ENCODE assay signal across 24 cellular contexts in the genomic region with DNA sequence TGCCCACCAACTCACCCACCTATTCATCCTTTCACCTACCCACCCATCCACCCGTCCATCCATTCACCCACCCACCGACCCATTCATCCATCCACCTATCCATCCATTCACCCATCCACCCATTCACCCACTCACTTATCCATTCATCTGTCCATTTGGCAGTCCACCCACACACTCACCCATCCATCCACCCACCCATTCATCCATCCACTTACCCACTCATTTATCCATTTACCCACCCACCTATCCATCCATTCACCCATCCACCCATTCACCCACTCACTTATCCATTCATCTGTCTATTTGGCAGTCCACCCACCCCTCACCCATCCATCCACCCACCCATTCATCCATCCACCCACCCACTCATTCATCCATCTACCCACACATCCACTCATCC.
"Had no signal": no experiment of that assay in that cellular context is flagged by ENCODE, and none has a peak within 500 bp of the region (broad histone marks: within the 10 kb centered on the region; RNA-seq: fewer than 3 reads in every experiment).

No MANE protein-coding gene starts in this region.

- DNase-seq: colonic mucosa; cortex of kidney; effector CD8-positive, alpha-beta T cell; effector memory CD8-positive, alpha-beta T cell; endodermal cell; erythroblast; esophagus squamous epithelium; foreskin fibroblast; foreskin melanocyte; gastrocnemius medialis; glutamatergic neuron; heart right ventricle; hippocampal formation; left cardiac atrium; left lung; left ventricle myocardium superior; lower lobe of right lung; mesenchymal stem cell had no signal

- H3K4me3 Mint-ChIP-seq: dendritic cell treated with granulocyte-macrophage colony-stimulating factor and Interleukin-4, amounts not matched to agents 40 ng/mL and 50 ng/mL, for 4 days; effector memory CD8-positive, alpha-beta T cell; endodermal cell; mesothelial cell of epicardium had no signal

- H3K27me3 ChIP-seq: colonic mucosa, gastrocnemius medialis had no signal

- H3K36me3 Mint-ChIP-seq: mesothelial cell of epicardium had no signal

- FAIRE-seq: endometrium, islet of Langerhans, keratinocyte had no signal

- H3K36me3 ChIP-seq: colonic mucosa, esophagus squamous epithelium, gastrocnemius medialis, heart right ventricle, left lung, lower lobe of right lung had no signal

- H3K27ac Mint-ChIP-seq: dendritic cell treated with granulocyte-macrophage colony-stimulating factor and Interleukin-4, amounts not matched to agents 40 ng/mL and 50 ng/mL, for 4 days; effector memory CD8-positive, alpha-beta T cell; endodermal cell; mesothelial cell of epicardium had no signal

- H3K27me3 Mint-ChIP-seq: dendritic cell treated with granulocyte-macrophage colony-stimulating factor and Interleukin-4, amounts not matched to agents 40 ng/mL and 50 ng/mL, for 4 days had no signal

- H3K4me3 ChIP-seq: colonic mucosa, esophagus squamous epithelium, gastrocnemius medialis, heart right ventricle, left lung, lower lobe of right lung had no signal

- H3K9me3 Mint-ChIP-seq: dendritic cell treated with granulocyte-macrophage colony-stimulating factor and Interleukin-4, amounts not matched to agents 40 ng/mL and 50 ng/mL, for 4 days; endodermal cell; mesothelial cell of epicardium had no signal

- ATAC-seq: effector memory CD8-positive, alpha-beta T cell; esophagus mucosa; gastrocnemius medialis; heart right ventricle; left cardiac atrium; left lung; left ventricle myocardium superior; lower lobe of right lung had no signal
